In genomic region chr16:29962344-29962994, GRCh38 we compare ENCODE assay signal across 1 cellular context.
TF ChIP-seq lines count a peak whose summit lies in the region.

No MANE protein-coding gene starts in this region.

TF ChIP-seq in IMR-90, 13 proteins besides CTCF, POLR2A, EP300 and RAD21 (continued from another document):
- no peak for TF ChIP-seq ELK1 (IDR thresholded peaks at IDR 0.05; ENCODE audit: borderline replicate concordance, low read depth, low read length)
- TF ChIP-seq USF2 (IDR thresholded peaks at IDR 0.05; ENCODE audit: low read depth, low read length): no peak
- no peak for TF ChIP-seq RCOR1 (IDR thresholded peaks at IDR 0.05; ENCODE audit: insufficient replicate concordance, low read length)
- TF ChIP-seq MAZ (IDR thresholded peaks at IDR 0.05; ENCODE audit: borderline replicate concordance, low read depth, low read length): no peak
TF ChIP-seq in IMR-90: peak in this region for 0.
